13 cellular contexts compared by ENCODE assay signal in genomic region chr9:76463211-76463610, GRCh38.
DNase-seq lines count a peak whose midpoint lies in the region; ATAC-seq lines count a peak whose summit lies in the region.
"Had no signal": no experiment of that assay in that cellular context is flagged by ENCODE, and none has a peak within 500 bp of the region (broad histone marks: within the 10 kb centered on the region; RNA-seq: fewer than 3 reads in every experiment).

No MANE protein-coding gene starts in this region.

- H3K9ac ChIP-seq in mucosa of stomach (ENCODE audit: low read length) = peak overlapping the region; percentile 99

- no peak overlapping the region for H3K4me3 ChIP-seq in mucosa of stomach (ENCODE audit: low read length)
- H3K4me3 ChIP-seq: Peyer's patch had no signal

- peaks cover 14% of the 10 kb centered on the region for H3K4me1 ChIP-seq in mucosa of stomach (ENCODE audit: control insufficient read depth, insufficient read depth, low read length)

- no peaks in the 10 kb centered on the region for H3K27me3 ChIP-seq in mucosa of stomach (ENCODE audit: control insufficient read depth, insufficient read depth, low read length)
- H3K27me3 ChIP-seq: Peyer's patch had no signal

- no peaks in the 10 kb centered on the region for H3K9me3 ChIP-seq in mucosa of stomach (ENCODE audit: control insufficient read depth, low read length)
- H3K9me3 ChIP-seq: Peyer's patch had no signal

- DNase-seq in NCI-H82 treated with DMSO at 0.1 percent for 48 hours (lab: John Stamatoyannopoulos, UW; ENCODE audit: unreplicated experiment) (no peak), medulla oblongata (ENCODE audit: extremely low spot score) (no peak), islet precursor cell (no peak), GOT3 (lab: John Stamatoyannopoulos, UW) (no peak)
- DNase-seq: activated T-cell treated with anti-CD3 and anti-CD28 coated beads, Interleukin-2, amount 50 U/mL, for 4 hours; COR-L47; NCI-H1436 treated with DMSO at 0.1 percent for 48 hours; stimulated activated naive CD4-positive, alpha-beta T cell treated with Interleukin-2 at 50 U/mL for 16 hours had no signal

- H3K36me3 ChIP-seq in mucosa of stomach (ENCODE audit: control insufficient read depth, insufficient read depth, low read length) = peaks cover 4% of the 10 kb centered on the region
- H3K36me3 ChIP-seq: Peyer's patch had no signal

- ATAC-seq in GM18873 (IDR thresholded peaks at IDR 0.05; ENCODE audit: low FRiP score, unreplicated experiment) = peak; percentile 36
- peak; percentile 53 for ATAC-seq in GM21825 (IDR thresholded peaks at IDR 0.05; ENCODE audit: unreplicated experiment)
- peak; percentile 51 for ATAC-seq in HG03342 (IDR thresholded peaks at IDR 0.05; ENCODE audit: unreplicated experiment)
- ATAC-seq: activated T-cell treated with anti-CD3 and anti-CD28 coated beads, Interleukin-2, amount 50 U/mL, for 4 hours had no signal
